8 cellular contexts compared by ENCODE assay signal in genomic region chr3:12967751-12968209, GRCh38.
DNase-seq lines count a peak whose midpoint lies in the region; TF ChIP-seq lines count a peak whose summit lies in the region.

No MANE protein-coding gene starts in this region.

- no peak overlapping the region for H3K27ac Mint-ChIP-seq in HFFc6

- H3K9ac ChIP-seq in ES-I3 (ENCODE audit: low read depth, low read length), result peak overlapping the region; percentile 39; the same call in 1 of the 2 replicates

- peak overlapping the region; percentile 9 for H3K4me3 ChIP-seq in kidney epithelial cell (ENCODE audit: low read depth, low read length)

- no peaks in the 10 kb centered on the region for H3K36me3 Mint-ChIP-seq in HFFc6 (ENCODE audit: low read depth)

- H3K9me3 ChIP-seq in ES-I3 (ENCODE audit: control insufficient read depth, insufficient read depth, low read length), result no peaks in the 10 kb centered on the region

- H3K4me1 Mint-ChIP-seq in HFFc6 (ENCODE audit: low read depth), result peaks cover 26% of the 10 kb centered on the region

- peak; percentile 77 for DNase-seq in HFFc6
- DNase-seq in NCI-H1048 (lab: John Stamatoyannopoulos, UW), result peak; percentile 66
- DNase-seq in activated CD4-positive, alpha-beta T cell treated with anti-CD3 and anti-CD28 coated beads for 24 hours (ENCODE audit: low read depth in 2 of 2), result peak; percentile 83 to 86
- DNase-seq in cerebellar cortex (ENCODE audit: low spot score), result peak; percentile 57
- DNase-seq in kidney epithelial cell (ENCODE audit: low read depth), result peak; percentile 41
- peak; percentile 91 for DNase-seq in stimulated activated CD4-positive, alpha-beta T cell treated with anti-CD3 and anti-CD28 coated beads, Interleukin-15, amount 100 ng/mL, for 24 hours
- no peak for DNase-seq in DMS 273 (lab: John Stamatoyannopoulos, UW; ENCODE audit: unreplicated experiment)

- no peaks in the 10 kb centered on the region for H3K9me3 Mint-ChIP-seq in HFFc6

- H3K27me3 ChIP-seq in kidney epithelial cell (ENCODE audit: control insufficient read depth, insufficient read depth, low read length), result peaks cover 3% of the 10 kb centered on the region

- H3K36me3 ChIP-seq in ES-I3 (ENCODE audit: insufficient read depth, low read length) (no peaks in the 10 kb centered on the region), kidney epithelial cell (ENCODE audit: control insufficient read depth, insufficient read depth, low read length) (no peaks in the 10 kb centered on the region)

- H3K4me3 Mint-ChIP-seq in HFFc6, result peak overlapping the region; percentile 86

- TF ChIP-seq CTCF in HFFc6 (IDR thresholded peaks at IDR 0.05), result no peak
- no peak for TF ChIP-seq CTCF in kidney epithelial cell (IDR thresholded peaks at IDR 0.05; ENCODE audit: insufficient read depth, low read length, poor library complexity, severe bottlenecking)

- peaks cover 20% of the 10 kb centered on the region for H3K27me3 Mint-ChIP-seq in HFFc6 (ENCODE audit: insufficient read depth)

- peaks cover 11% of the 10 kb centered on the region for H3K4me1 ChIP-seq in ES-I3 (ENCODE audit: insufficient read depth, low read length)
